ENCODE assay signal across 11 cellular contexts in genomic region chrX:1451251-1451675, GRCh38. TPM values are rescaled to one million over a fixed set of nuclear protein-coding genes. Genes with fewer than 3 reads are reported as not detected.
A peak's percentile ranks its signal among the peaks of the same experiment; 100 is the strongest.
DNase-seq lines count a peak whose midpoint lies in the region; ATAC-seq, FAIRE-seq and TF ChIP-seq lines count a peak whose summit lies in the region.
"Had no signal": no experiment of that assay in that cellular context is flagged by ENCODE, and none has a peak within 500 bp of the region (broad histone marks: within the 10 kb centered on the region; RNA-seq: fewer than 3 reads in every experiment).

No MANE protein-coding gene starts in this region.

- in situ Hi-C loops in HAP-1 (cut with MboI; ENCODE audit: low sequenced_read_pairs) = loop anchor here (25.0 kb wide), 1 partner anchor 1361 kb away; no protein-coding TSS in a partner anchor

- no peak overlapping the region for H3K27ac Mint-ChIP-seq in astrocyte (ENCODE audit: unreplicated experiment)

- ATAC-seq in HG03342 (IDR thresholded peaks at IDR 0.05; ENCODE audit: unreplicated experiment) = no peak
- ATAC-seq in GM21381 (IDR thresholded peaks at IDR 0.05; ENCODE audit: unreplicated experiment) = no peak

- no peak for TF ChIP-seq CTCF in BJ (IDR thresholded peaks at IDR 0.05; ENCODE audit: insufficient read depth, low read depth, low read length)
- TF ChIP-seq CTCF in astrocyte (IDR thresholded peaks at IDR 0.05; ENCODE audit: insufficient read depth, low read depth, low read length) = no peak

- FAIRE-seq in astrocyte (lab: Jason Lieb, UNC) = no peak
- FAIRE-seq: H54, RCC 7860 had no signal

- H3K4me2 ChIP-seq in astrocyte (ENCODE audit: low read length) = peak overlapping the region; percentile 95

- H3K4me3 ChIP-seq in BJ (ENCODE audit: low read depth, low read length) (peak overlapping the region; percentile 99), HAP-1 (peak overlapping the region; percentile 96), astrocyte (ENCODE audit: insufficient read depth, low read depth, low read length) (no peak overlapping the region), muscle layer of colon (ENCODE audit: low read depth in 1 of 2, low read length in 2 of 2) (peak overlapping the region; percentile 80 to 94)

- CTCF ChIA-PET in BJ (lab: Yijun Ruan, JAX) = no interaction called here

- DNase-seq in BJ (ENCODE audit: low read depth) = no peak
- DNase-seq in HAP-1 (ENCODE audit: low spot score in 2 of 2) = no peak
- no peak for DNase-seq in astrocyte (ENCODE audit: low read depth)
- no peak for DNase-seq in NCI-H524 treated with DMSO at 0.1 percent for 48 hours (lab: John Stamatoyannopoulos, UW)
- no peak for DNase-seq in retina

- H2AFZ ChIP-seq in astrocyte (ENCODE audit: low read depth, low read length) = no peak overlapping the region

- H3K9ac ChIP-seq in astrocyte (ENCODE audit: low read length) (peak overlapping the region; percentile 94), muscle layer of colon (ENCODE audit: low read length) (no peak overlapping the region)

- POLR2A ChIA-PET in BJ (lab: Charles Lee) = no interaction called here

- H4K20me1 ChIP-seq in astrocyte (ENCODE audit: insufficient read depth, low read length) = peaks cover 42% of the 10 kb centered on the region

- peaks cover 13% of the 10 kb centered on the region for H3K36me3 Mint-ChIP-seq in astrocyte (ENCODE audit: low read depth, unreplicated experiment)

- H3K27ac ChIP-seq in astrocyte (ENCODE audit: low read depth, low read length) = no peak overlapping the region
- no peak overlapping the region for H3K27ac ChIP-seq in muscle layer of colon (ENCODE audit: low read depth, low read length)

- H3K27me3 ChIP-seq in BJ (ENCODE audit: control insufficient read depth, insufficient read depth, low read length) (peaks cover 1% of the 10 kb centered on the region; the same call in 1 of the 2 replicates), HAP-1 (ENCODE audit: low read depth) (no peaks in the 10 kb centered on the region), astrocyte (ENCODE audit: insufficient read depth, low read length) (no peaks in the 10 kb centered on the region), muscle layer of colon (ENCODE audit: control insufficient read depth in 1 of 2, insufficient read depth in 2 of 2, low read length in 2 of 2) (no peaks in the 10 kb centered on the region)
- H3K27me3 ChIP-seq: ovary had no signal

- H3K9me3 ChIP-seq in HAP-1 (no peaks in the 10 kb centered on the region), astrocyte (ENCODE audit: insufficient read depth, low read depth, low read length) (no peaks in the 10 kb centered on the region), muscle layer of colon (ENCODE audit: low read length) (no peaks in the 10 kb centered on the region)
- H3K9me3 ChIP-seq: ovary had no signal

- H3K36me3 ChIP-seq in BJ (ENCODE audit: control insufficient read depth, insufficient read depth, low read length) (peaks cover 2% of the 10 kb centered on the region; the same call in 1 of the 2 replicates), HAP-1 (replicated peaks) (no peaks in the 10 kb centered on the region), astrocyte (ENCODE audit: insufficient read depth, low read length) (no peaks in the 10 kb centered on the region), muscle layer of colon (ENCODE audit: insufficient read depth, low read length) (no peaks in the 10 kb centered on the region)
- H3K36me3 ChIP-seq: ovary had no signal

- H3K4me1 Mint-ChIP-seq in astrocyte (ENCODE audit: low read depth, unreplicated experiment) = no peaks in the 10 kb centered on the region

- no peaks in the 10 kb centered on the region for H3K27me3 Mint-ChIP-seq in astrocyte (ENCODE audit: low read depth, unreplicated experiment)

- H3K4me1 ChIP-seq in HAP-1 (no peaks in the 10 kb centered on the region), astrocyte (ENCODE audit: insufficient read depth, low read length) (no peaks in the 10 kb centered on the region), muscle layer of colon (ENCODE audit: insufficient read depth, low read length) (peaks cover 15% of the 10 kb centered on the region)

- peaks cover 54% of the 10 kb centered on the region for H3K79me2 ChIP-seq in astrocyte (ENCODE audit: insufficient read depth, low read length)

- H3K4me3 Mint-ChIP-seq in astrocyte (ENCODE audit: unreplicated experiment) = no peak overlapping the region

- peaks cover 20% of the 10 kb centered on the region for H3K9me3 Mint-ChIP-seq in astrocyte (ENCODE audit: unreplicated experiment)

RNA-seq across cellular contexts. Expression of gene ASMTL, which starts 1.4 kb away (rescaled TPM):
- 22.9 and 33.7 TPM in 2 replicates for polyA plus RNA-seq in BJ (2011; rRNA removed)
- polyA minus RNA-seq in BJ (2011; rRNA and poly(A)+ RNA removed) = 15.4 and 18.4 TPM in 2 replicates
- 22.1 and 26.5 TPM in 2 replicates for total RNA-seq in astrocyte

RNA-seq across cellular contexts. Expression of gene SLC25A6, which starts 59.4 kb away (rescaled TPM):
- polyA plus RNA-seq in BJ (2011; rRNA removed) = 376 and 598 TPM in 2 replicates
- polyA minus RNA-seq in BJ (2011; rRNA and poly(A)+ RNA removed) = 175 and 215 TPM in 2 replicates
- total RNA-seq in astrocyte = 290 and 345 TPM in 2 replicates
